ENCODE assay signal across 8 cellular contexts in genomic region chr11:94059065-94059464, GRCh38. TPM values are rescaled to one million over a fixed set of nuclear protein-coding genes. Genes with fewer than 3 reads are reported as not detected.
"Had no signal": no experiment of that assay in that cellular context is flagged by ENCODE, and none has a peak within 500 bp of the region (broad histone marks: within the 10 kb centered on the region; RNA-seq: fewer than 3 reads in every experiment).

No MANE protein-coding gene starts in this region.

- H3K4me3 ChIP-seq: GM23338 had no signal

- H2AFZ ChIP-seq: GM23338 had no signal

- H3K4me2 ChIP-seq: GM23338 had no signal

- ATAC-seq: GM23338 had no signal

- FAIRE-seq: H1, H54, HTR-8/SVneo had no signal

- DNase-seq: H9, HCEC 1CT, KBM-7 had no signal

RNA-seq across cellular contexts. Expression of gene HEPHL1, which starts 37.9 kb away (rescaled TPM):
- total RNA-seq: H9, HT-29 had no signal
